25 cellular contexts compared by ENCODE assay signal in the genomic region with DNA sequence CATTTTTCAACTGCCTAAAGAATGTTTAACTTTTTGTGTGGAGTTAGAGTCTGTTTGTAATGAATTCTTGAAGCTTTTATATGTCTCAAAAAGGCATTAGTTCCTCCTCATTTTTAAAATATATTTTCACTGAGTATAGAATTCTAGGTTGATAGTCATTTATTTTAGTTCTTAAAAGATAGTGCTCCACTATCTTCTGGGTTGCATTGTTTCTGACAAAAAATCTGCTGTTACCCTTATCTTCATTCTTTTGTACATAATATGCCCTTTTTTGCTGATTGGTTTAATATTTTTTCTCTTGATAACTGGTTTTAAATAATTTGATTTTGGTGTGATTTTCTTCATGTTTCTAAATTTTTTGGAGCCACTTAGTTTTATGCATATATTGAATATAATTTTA.
DNase-seq lines count a peak whose midpoint lies in the region; ATAC-seq, FAIRE-seq and TF ChIP-seq lines count a peak whose summit lies in the region.
"Had no signal": no experiment of that assay in that cellular context is flagged by ENCODE, and none has a peak within 500 bp of the region (broad histone marks: within the 10 kb centered on the region; RNA-seq: fewer than 3 reads in every experiment).

No MANE protein-coding gene starts in this region.

- CTCF ChIA-PET in WTC11 (lab: Charles Lee): no interaction called here

- H3K27me3 Mint-ChIP-seq in WTC11 (ENCODE audit: low read depth): peaks cover 6% of the 10 kb centered on the region
- H3K27me3 Mint-ChIP-seq: CD4-positive, alpha-beta memory T cell; CD4-positive, CD25-positive, alpha-beta regulatory T cell; CD8-positive, alpha-beta memory T cell had no signal

- no peak overlapping the region for H3K27ac Mint-ChIP-seq in WTC11
- H3K27ac Mint-ChIP-seq: CD14-positive monocyte; CD4-positive, alpha-beta memory T cell; CD4-positive, CD25-positive, alpha-beta regulatory T cell; CD8-positive, alpha-beta memory T cell had no signal

- no peak for ATAC-seq in WTC11
- ATAC-seq: GM12878 had no signal

- peaks cover 88% of the 10 kb centered on the region for H3K9me3 Mint-ChIP-seq in WTC11

- DNase-seq in WTC11 (ENCODE audit: low spot score) (no peak), putamen (ENCODE audit: low spot score) (no peak)
- DNase-seq in stimulated activated CD4-positive, alpha-beta T cell treated with anti-CD3 and anti-CD28 coated beads, Interleukin-2, amount 100 ng/mL, for 24 hours: no peak
- DNase-seq: 8988T; ACHN; BE2C; C1 segment of cervical spinal cord; CD4-positive, alpha-beta memory T cell; CD4-positive, CD25-positive, alpha-beta regulatory T cell; CD8-positive, alpha-beta memory T cell; COR-L47; DMS 273 treated with DMSO at 0.1 percent for 48 hours; DMS153; DMS79; DND-41; EL; GDM1 had no signal

- FAIRE-seq in colon (lab: Jason Lieb, UNC) (peak; percentile 69), endometrium (lab: Jason Lieb, UNC) (peak; percentile 72)
- FAIRE-seq: A204.1, GM12878, GM12892, GM18507, GM19239 had no signal

- peaks cover 72% of the 10 kb centered on the region for H3K36me3 Mint-ChIP-seq in WTC11
- H3K36me3 Mint-ChIP-seq: CD14-positive monocyte; CD4-positive, alpha-beta memory T cell; CD4-positive, CD25-positive, alpha-beta regulatory T cell; CD8-positive, alpha-beta memory T cell had no signal

- POLR2A ChIA-PET in WTC11 (lab: Charles Lee): no interaction called here

- no peaks in the 10 kb centered on the region for H3K4me1 Mint-ChIP-seq in WTC11
- H3K4me1 Mint-ChIP-seq: CD14-positive monocyte; CD4-positive, alpha-beta memory T cell; CD4-positive, CD25-positive, alpha-beta regulatory T cell; CD8-positive, alpha-beta memory T cell had no signal

- no peak for TF ChIP-seq CTCF in WTC11 (IDR thresholded peaks at IDR 0.05)

- no peak overlapping the region for H3K4me3 Mint-ChIP-seq in WTC11
- H3K4me3 Mint-ChIP-seq: CD14-positive monocyte; CD4-positive, alpha-beta memory T cell; CD4-positive, CD25-positive, alpha-beta regulatory T cell; CD8-positive, alpha-beta memory T cell had no signal

TF ChIP-seq in WTC11, 78 proteins besides CTCF, POLR2A, EP300 and RAD21:
- no peak for TF ChIP-seq ZNF219 (CRISPR knock-in tag; IDR thresholded peaks at IDR 0.05; ENCODE audit: borderline replicate concordance)
- no peak for TF ChIP-seq ZNF138 (CRISPR knock-in tag; conservative IDR thresholded peaks at IDR 0.05)
- TF ChIP-seq, protein P1, sequence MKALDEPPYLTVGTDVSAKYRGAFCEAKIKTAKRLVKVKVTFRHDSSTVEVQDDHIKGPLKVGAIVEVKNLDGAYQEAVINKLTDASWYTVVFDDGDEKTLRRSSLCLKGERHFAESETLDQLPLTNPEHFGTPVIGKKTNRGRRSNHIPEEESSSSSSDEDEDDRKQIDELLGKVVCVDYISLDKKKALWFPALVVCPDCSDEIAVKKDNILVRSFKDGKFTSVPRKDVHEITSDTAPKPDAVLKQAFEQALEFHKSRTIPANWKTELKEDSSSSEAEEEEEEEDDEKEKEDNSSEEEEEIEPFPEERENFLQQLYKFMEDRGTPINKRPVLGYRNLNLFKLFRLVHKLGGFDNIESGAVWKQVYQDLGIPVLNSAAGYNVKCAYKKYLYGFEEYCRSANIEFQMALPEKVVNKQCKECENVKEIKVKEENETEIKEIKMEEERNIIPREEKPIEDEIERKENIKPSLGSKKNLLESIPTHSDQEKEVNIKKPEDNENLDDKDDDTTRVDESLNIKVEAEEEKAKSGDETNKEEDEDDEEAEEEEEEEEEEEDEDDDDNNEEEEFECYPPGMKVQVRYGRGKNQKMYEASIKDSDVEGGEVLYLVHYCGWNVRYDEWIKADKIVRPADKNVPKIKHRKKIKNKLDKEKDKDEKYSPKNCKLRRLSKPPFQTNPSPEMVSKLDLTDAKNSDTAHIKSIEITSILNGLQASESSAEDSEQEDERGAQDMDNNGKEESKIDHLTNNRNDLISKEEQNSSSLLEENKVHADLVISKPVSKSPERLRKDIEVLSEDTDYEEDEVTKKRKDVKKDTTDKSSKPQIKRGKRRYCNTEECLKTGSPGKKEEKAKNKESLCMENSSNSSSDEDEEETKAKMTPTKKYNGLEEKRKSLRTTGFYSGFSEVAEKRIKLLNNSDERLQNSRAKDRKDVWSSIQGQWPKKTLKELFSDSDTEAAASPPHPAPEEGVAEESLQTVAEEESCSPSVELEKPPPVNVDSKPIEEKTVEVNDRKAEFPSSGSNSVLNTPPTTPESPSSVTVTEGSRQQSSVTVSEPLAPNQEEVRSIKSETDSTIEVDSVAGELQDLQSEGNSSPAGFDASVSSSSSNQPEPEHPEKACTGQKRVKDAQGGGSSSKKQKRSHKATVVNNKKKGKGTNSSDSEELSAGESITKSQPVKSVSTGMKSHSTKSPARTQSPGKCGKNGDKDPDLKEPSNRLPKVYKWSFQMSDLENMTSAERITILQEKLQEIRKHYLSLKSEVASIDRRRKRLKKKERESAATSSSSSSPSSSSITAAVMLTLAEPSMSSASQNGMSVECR (CRISPR knock-in tag; IDR thresholded peaks at IDR 0.05; ENCODE audit: borderline replicate concordance): no peak
- TF ChIP-seq ELF4 (CRISPR knock-in tag; IDR thresholded peaks at IDR 0.05; ENCODE audit: low read depth): no peak
- no peak for TF ChIP-seq HMGA2 (CRISPR knock-in tag; IDR thresholded peaks at IDR 0.05)
- TF ChIP-seq, protein P2, sequence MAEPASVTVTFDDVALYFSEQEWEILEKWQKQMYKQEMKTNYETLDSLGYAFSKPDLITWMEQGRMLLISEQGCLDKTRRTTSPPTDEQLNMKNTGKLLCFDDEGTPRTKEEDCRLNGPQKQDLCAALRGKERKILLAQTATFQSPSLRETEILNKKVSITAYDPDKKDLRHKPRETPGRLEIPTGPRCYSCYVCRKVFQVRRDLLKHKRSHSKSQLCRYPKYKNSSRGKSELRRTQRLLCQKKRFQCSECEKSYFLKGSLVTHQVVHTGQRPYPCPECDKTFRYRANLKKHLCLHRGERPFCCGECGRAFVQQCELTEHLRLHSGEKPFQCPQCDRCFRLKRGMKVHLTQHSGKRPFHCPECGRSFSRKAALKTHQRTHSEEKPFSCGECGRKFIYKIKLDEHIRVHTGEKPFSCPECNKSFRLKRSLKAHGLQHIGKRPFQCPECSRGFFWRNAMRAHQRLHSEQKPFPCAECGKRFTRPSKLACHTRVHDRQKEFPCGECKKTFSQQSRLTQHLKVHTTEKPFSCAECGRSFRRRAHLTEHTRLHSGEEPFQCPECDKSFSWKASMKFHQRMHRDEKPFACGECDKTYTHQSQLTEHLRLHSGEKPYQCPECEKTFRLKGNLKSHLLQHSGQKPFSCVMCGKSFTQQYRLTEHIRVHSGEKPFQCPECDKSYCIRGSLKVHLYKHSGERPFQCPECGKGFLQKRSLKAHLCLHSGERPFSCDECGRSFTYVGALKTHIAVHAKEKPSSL (CRISPR knock-in tag; conservative IDR thresholded peaks at IDR 0.05): no peak
- peak; percentile 81; the same call in 1 of the 2 replicates for TF ChIP-seq ZNF317 (CRISPR knock-in tag; IDR thresholded peaks at IDR 0.05; ENCODE audit: borderline replicate concordance, low read depth)
- TF ChIP-seq ZNF671 (CRISPR knock-in tag; IDR thresholded peaks at IDR 0.05): no peak
TF ChIP-seq in WTC11: peak in this region for 1.
